Comparison of ENCODE assay signal across 13 cellular contexts in the genomic region with DNA sequence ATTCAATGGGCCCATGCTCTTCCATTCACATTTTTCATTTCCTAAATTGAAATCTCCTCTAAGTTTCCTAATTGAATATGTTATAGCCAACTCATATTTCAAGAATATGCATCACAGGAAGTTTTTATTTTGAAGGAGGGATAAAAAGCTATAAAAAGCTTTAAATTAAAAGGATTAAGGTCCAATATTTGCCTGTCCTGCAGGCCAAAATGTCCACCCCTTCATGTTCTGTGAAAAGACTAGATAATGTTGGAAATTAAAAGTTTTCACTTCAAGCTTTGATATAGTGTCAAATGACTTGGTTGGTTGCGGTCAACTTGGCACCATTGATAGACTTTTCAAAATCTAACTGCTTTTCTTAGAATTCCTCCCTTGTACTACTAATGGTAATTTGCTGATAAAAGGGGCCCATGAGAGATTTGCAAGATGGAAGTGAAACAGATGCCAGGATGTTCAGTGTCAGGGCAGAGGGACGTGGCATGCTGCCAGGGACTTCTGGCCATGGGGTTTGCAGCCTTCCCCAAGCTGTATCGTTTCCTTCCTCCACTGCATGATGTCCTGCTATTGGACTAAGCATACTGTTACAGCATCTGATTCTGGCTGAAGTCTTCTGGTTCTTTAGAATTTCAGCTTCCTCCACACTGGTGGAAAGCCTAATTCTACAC.
DNase-seq lines count a peak whose midpoint lies in the region; TF ChIP-seq lines count a peak whose summit lies in the region.
"Had no signal": no experiment of that assay in that cellular context is flagged by ENCODE, and none has a peak within 500 bp of the region (broad histone marks: within the 10 kb centered on the region; RNA-seq: fewer than 3 reads in every experiment).

No MANE protein-coding gene starts in this region.

- peak; percentile 34 for TF ChIP-seq RAD21 in SK-N-SH (IDR thresholded peaks at IDR 0.05; ENCODE audit: low read length)

- H3K9me2 ChIP-seq in SK-N-SH, result no peaks in the 10 kb centered on the region

- peaks cover 0 to 8% of the 10 kb centered on the region in 2 experiments; a peak in 3 of 4 replicates for H3K4me1 ChIP-seq in SK-N-SH (ENCODE audit: control insufficient read depth in 1 of 2, insufficient read depth in 2 of 2, low read depth in 1 of 2, low read length in 1 of 2)
- no peaks in the 10 kb centered on the region for H3K4me1 ChIP-seq in right atrium auricular region
- peaks cover 6% of the 10 kb centered on the region for H3K4me1 ChIP-seq in smooth muscle cell (ENCODE audit: low read depth)
- H3K4me1 ChIP-seq: Caco-2, upper lobe of left lung had no signal

- TF ChIP-seq CTCF in SK-N-SH (IDR thresholded peaks at IDR 0.05) (no peak), right atrium auricular region (IDR thresholded peaks at IDR 0.05) (no peak), smooth muscle cell (IDR thresholded peaks at IDR 0.05; ENCODE audit: borderline replicate concordance, insufficient read depth, poor library complexity, severe bottlenecking) (no peak)

- no peak overlapping the region for H3K4me3 ChIP-seq in SK-N-SH (ENCODE audit: low read depth in 2 of 2, low read length in 1 of 2)
- H3K4me3 ChIP-seq in right atrium auricular region, result no peak overlapping the region
- H3K4me3 ChIP-seq in smooth muscle cell, result no peak overlapping the region
- H3K4me3 ChIP-seq: GM12878, upper lobe of left lung had no signal

- no peaks in the 10 kb centered on the region for H3K79me2 ChIP-seq in SK-N-SH (ENCODE audit: insufficient read depth)
- H3K79me2 ChIP-seq in smooth muscle cell (ENCODE audit: low read depth), result no peaks in the 10 kb centered on the region

- WGBS in SK-N-SH (ENCODE audit: low lambda C conversion rate), result 6% methylated on average over 3 of the region's 3 CpGs
- 69% methylated on average over 3 of the region's 3 CpGs for WGBS in smooth muscle cell (ENCODE audit: low lambda C conversion rate)

- no peak overlapping the region for H3K9ac ChIP-seq in SK-N-SH
- H3K9ac ChIP-seq in smooth muscle cell (ENCODE audit: low read depth), result no peak overlapping the region

- no peaks in the 10 kb centered on the region for H3F3A ChIP-seq in SK-N-SH (replicated peaks; ENCODE audit: insufficient read depth)
- no peaks in the 10 kb centered on the region for H3F3A ChIP-seq in smooth muscle cell (ENCODE audit: low read depth)

- DNase-seq in KG1 (lab: John Stamatoyannopoulos, UW), result peak; percentile 70
- peak; percentile 59 for DNase-seq in SK-N-SH
- peak; percentile 63 for DNase-seq in right atrium auricular region (ENCODE audit: low spot score)
- no peak for DNase-seq in smooth muscle cell (lab: John Stamatoyannopoulos, UW; ENCODE audit: unreplicated experiment)
- no peak for DNase-seq in NCI-H1092 treated with DMSO at 0.1 percent for 48 hours (lab: John Stamatoyannopoulos, UW)
- no peak for DNase-seq in NCI-H1436 treated with DMSO at 0.1 percent for 48 hours (lab: John Stamatoyannopoulos, UW)
- no peak for DNase-seq in NCI-H2081 (lab: John Stamatoyannopoulos, UW)
- no peak for DNase-seq in LoVo (ENCODE audit: low spot score)
- DNase-seq: activated effector memory CD4-positive, alpha-beta T cell treated with Interleukin-2 at 50 U/mL for 16 hours; Caco-2; foreskin keratinocyte had no signal

- TF ChIP-seq EP300 in SK-N-SH (IDR thresholded peaks at IDR 0.05; ENCODE audit: borderline replicate concordance in 1 of 2, low read depth in 1 of 2, low read length in 1 of 2), result peak in 1 of 2 experiments; percentile 87; a peak in 2 of 4 replicates

- H3K4me2 ChIP-seq in SK-N-SH (no peak overlapping the region), smooth muscle cell (no peak overlapping the region)

- H3K27me3 ChIP-seq in SK-N-SH (ENCODE audit: insufficient read depth) (no peaks in the 10 kb centered on the region), right atrium auricular region (no peaks in the 10 kb centered on the region), smooth muscle cell (ENCODE audit: low read depth) (no peaks in the 10 kb centered on the region)
- H3K27me3 ChIP-seq: foreskin keratinocyte, upper lobe of left lung had no signal

- POLR2A ChIA-PET in SK-N-SH (lab: Yijun Ruan, JAX), result no interaction called here

- no peaks in the 10 kb centered on the region for H4K20me1 ChIP-seq in SK-N-SH (ENCODE audit: insufficient read depth)
- no peaks in the 10 kb centered on the region for H4K20me1 ChIP-seq in smooth muscle cell (ENCODE audit: low read depth)

- H2AFZ ChIP-seq in SK-N-SH (ENCODE audit: low read depth) (no peak overlapping the region), smooth muscle cell (ENCODE audit: low read depth) (peak overlapping the region; percentile 61)

- H3K9me3 ChIP-seq in SK-N-SH, result no peaks in the 10 kb centered on the region
- H3K9me3 ChIP-seq in right atrium auricular region, result no peaks in the 10 kb centered on the region
- H3K9me3 ChIP-seq in smooth muscle cell (replicated peaks; ENCODE audit: low read depth), result no peaks in the 10 kb centered on the region
- H3K9me3 ChIP-seq: Caco-2, upper lobe of left lung had no signal

- peak overlapping the region in 1 of 2 experiments; percentile 6; a peak in 1 of 4 replicates for H3K27ac ChIP-seq in SK-N-SH (ENCODE audit: low read depth in 2 of 2, low read length in 1 of 2)
- H3K27ac ChIP-seq in right atrium auricular region, result no peak overlapping the region
- H3K27ac ChIP-seq in smooth muscle cell (ENCODE audit: low read depth), result no peak overlapping the region
- H3K27ac ChIP-seq: foreskin keratinocyte, upper lobe of left lung had no signal

- H3K36me3 ChIP-seq in SK-N-SH (replicated peaks in 1 of 2; ENCODE audit: control insufficient read depth in 1 of 2, insufficient read depth in 2 of 2, low read length in 1 of 2), result no peaks in the 10 kb centered on the region
- no peaks in the 10 kb centered on the region for H3K36me3 ChIP-seq in right atrium auricular region
- no peaks in the 10 kb centered on the region for H3K36me3 ChIP-seq in smooth muscle cell (ENCODE audit: low read depth)
- H3K36me3 ChIP-seq: upper lobe of left lung had no signal

- CTCF ChIA-PET in SK-N-SH (lab: Yijun Ruan, JAX), result interaction anchor here (1.4 kb wide), 1 partner anchor 214 kb away, joined by 3 read pairs; no protein-coding TSS in a partner anchor

TF ChIP-seq in SK-N-SH, 30 proteins besides CTCF, POLR2A, EP300 and RAD21:
- TF ChIP-seq RCOR1 (IDR thresholded peaks at IDR 0.05; ENCODE audit: low read length) (peak; percentile 93), TCF12 (IDR thresholded peaks at IDR 0.05) (peak; percentile 36; the same call in 1 of the 2 replicates), ELF1 (IDR thresholded peaks at IDR 0.05) (no peak), FOXJ3 (CRISPR knock-in tag; IDR thresholded peaks at IDR 0.05) (peak; percentile 53), NFIC (IDR thresholded peaks at IDR 0.05; ENCODE audit: borderline replicate concordance) (0 out of 2 replicates have a peak, but pooled peaks have one; percentile 26), GATA2 (CRISPR knock-in tag; IDR thresholded peaks at IDR 0.05) (peak; percentile 86), CHD2 (IDR thresholded peaks at IDR 0.05; ENCODE audit: low read length, partially characterized antibody) (peak; percentile 80), MXI1 (IDR thresholded peaks at IDR 0.05; ENCODE audit: low read depth, low read length) (peak; percentile 48; the same call in 1 of the 2 replicates), TAF1 (IDR thresholded peaks at IDR 0.05; ENCODE audit: borderline replicate concordance, low read depth, low read length) (no peak)
- TF ChIP-seq, protein P1, sequence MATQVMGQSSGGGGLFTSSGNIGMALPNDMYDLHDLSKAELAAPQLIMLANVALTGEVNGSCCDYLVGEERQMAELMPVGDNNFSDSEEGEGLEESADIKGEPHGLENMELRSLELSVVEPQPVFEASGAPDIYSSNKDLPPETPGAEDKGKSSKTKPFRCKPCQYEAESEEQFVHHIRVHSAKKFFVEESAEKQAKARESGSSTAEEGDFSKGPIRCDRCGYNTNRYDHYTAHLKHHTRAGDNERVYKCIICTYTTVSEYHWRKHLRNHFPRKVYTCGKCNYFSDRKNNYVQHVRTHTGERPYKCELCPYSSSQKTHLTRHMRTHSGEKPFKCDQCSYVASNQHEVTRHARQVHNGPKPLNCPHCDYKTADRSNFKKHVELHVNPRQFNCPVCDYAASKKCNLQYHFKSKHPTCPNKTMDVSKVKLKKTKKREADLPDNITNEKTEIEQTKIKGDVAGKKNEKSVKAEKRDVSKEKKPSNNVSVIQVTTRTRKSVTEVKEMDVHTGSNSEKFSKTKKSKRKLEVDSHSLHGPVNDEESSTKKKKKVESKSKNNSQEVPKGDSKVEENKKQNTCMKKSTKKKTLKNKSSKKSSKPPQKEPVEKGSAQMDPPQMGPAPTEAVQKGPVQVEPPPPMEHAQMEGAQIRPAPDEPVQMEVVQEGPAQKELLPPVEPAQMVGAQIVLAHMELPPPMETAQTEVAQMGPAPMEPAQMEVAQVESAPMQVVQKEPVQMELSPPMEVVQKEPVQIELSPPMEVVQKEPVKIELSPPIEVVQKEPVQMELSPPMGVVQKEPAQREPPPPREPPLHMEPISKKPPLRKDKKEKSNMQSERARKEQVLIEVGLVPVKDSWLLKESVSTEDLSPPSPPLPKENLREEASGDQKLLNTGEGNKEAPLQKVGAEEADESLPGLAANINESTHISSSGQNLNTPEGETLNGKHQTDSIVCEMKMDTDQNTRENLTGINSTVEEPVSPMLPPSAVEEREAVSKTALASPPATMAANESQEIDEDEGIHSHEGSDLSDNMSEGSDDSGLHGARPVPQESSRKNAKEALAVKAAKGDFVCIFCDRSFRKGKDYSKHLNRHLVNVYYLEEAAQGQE (IDR thresholded peaks at IDR 0.05; ENCODE audit: low read depth, low read length), result no peak

Comparison
In these comparisons a context has a peak if more than half of its experiments do, and no peak if none do; other contexts are left out.
1. DNase-seq: peak in KG1 (single experiment), SK-N-SH (single experiment) and right atrium auricular region (single experiment); none in smooth muscle cell (single experiment), NCI-H1092 treated with DMSO at 0.1 percent for 48 hours (single experiment), NCI-H1436 treated with DMSO at 0.1 percent for 48 hours (single experiment), NCI-H2081 (0 of 2) and LoVo (single experiment).